In genomic region chr10:60572511-60573194, GRCh38 we compare ENCODE assay signal across 8 cellular contexts.
DNase-seq lines count a peak whose midpoint lies in the region; ATAC-seq and TF ChIP-seq lines count a peak whose summit lies in the region.

No MANE protein-coding gene starts in this region.

- peak overlapping the region; percentile 51 to 80 (median 78) for H3K27ac ChIP-seq in gastrocnemius medialis

- intact Hi-C loops in gastrocnemius medialis (cut with DNase I; ENCODE audit: low total_unique reads), result no loop called here

- H3K36me3 ChIP-seq in gastrocnemius medialis, result no peaks in the 10 kb centered on the region

- no peak for TF ChIP-seq CTCF in gastrocnemius medialis (IDR thresholded peaks at IDR 0.05 in 4 of 5, conservative IDR thresholded peaks at IDR 0.05 in 1 of 5)

- no peaks in the 10 kb centered on the region for H3K9me3 ChIP-seq in gastrocnemius medialis

- in situ Hi-C loops in gastrocnemius medialis (cut with MboI; ENCODE audit: low sequenced_read_pairs in 4 of 4), result no loop called here

- no peak overlapping the region for H3K27ac Mint-ChIP-seq in immature natural killer cell

- peaks cover 36 to 46% of the 10 kb centered on the region in 2 donors for H3K4me1 ChIP-seq in gastrocnemius medialis

- peak; percentile 73 to 74 for ATAC-seq in gastrocnemius medialis

- TF ChIP-seq POLR2A in gastrocnemius medialis (IDR thresholded peaks at IDR 0.05), result no peak

- H3K27me3 ChIP-seq in gastrocnemius medialis, result no peaks in the 10 kb centered on the region

- H3K4me3 ChIP-seq in gastrocnemius medialis, result peak overlapping the region; percentile 35 to 60 (median 54)

- H3K36me3 Mint-ChIP-seq in immature natural killer cell, result no peaks in the 10 kb centered on the region

- no peaks in the 10 kb centered on the region for H3K9me3 Mint-ChIP-seq in immature natural killer cell

- peaks cover 0 to 4% (median 0%) of the 10 kb centered on the region in 3 donors for H3K27me3 Mint-ChIP-seq in immature natural killer cell (ENCODE audit: low read depth in 3 of 3)

- H3K4me1 Mint-ChIP-seq in immature natural killer cell, result peaks cover 12 to 27% of the 10 kb centered on the region in 2 donors

- peak overlapping the region; percentile 44 to 79 (median 59) for H3K4me3 Mint-ChIP-seq in immature natural killer cell

- peak; percentile 48 for DNase-seq in activated naive CD4-positive, alpha-beta T cell treated with Interleukin-2 at 50 U/mL for 16 hours
- DNase-seq in activated naive CD4-positive, alpha-beta T cell (lab: John Stamatoyannopoulos, UW), result no peak
- peak; percentile 18 for DNase-seq in NCI-H774 (lab: John Stamatoyannopoulos, UW)
- peak; percentile 30 for DNase-seq in brain pericyte (ENCODE audit: low read depth, low spot score)
- DNase-seq in immature natural killer cell, result peak in 1 of 3 donors; percentile 3
- DNase-seq in gastrocnemius medialis, result peak; percentile 6 to 13
- DNase-seq in germinal center (ENCODE audit: low spot score), result no peak
- DNase-seq in KG1 (lab: John Stamatoyannopoulos, UW), result no peak

Comparison
In these comparisons a context has a peak if more than half of its experiments do, and no peak if none do; other contexts are left out.
1. DNase-seq: peak in activated naive CD4-positive, alpha-beta T cell treated with Interleukin-2 at 50 U/mL for 16 hours (single experiment), NCI-H774 (single experiment), brain pericyte (single experiment) and gastrocnemius medialis (2 of 2); none in activated naive CD4-positive, alpha-beta T cell (0 of 4), germinal center (single experiment) and KG1 (single experiment).